Comparison of ENCODE assay signal across 9 cellular contexts in the genomic region with DNA sequence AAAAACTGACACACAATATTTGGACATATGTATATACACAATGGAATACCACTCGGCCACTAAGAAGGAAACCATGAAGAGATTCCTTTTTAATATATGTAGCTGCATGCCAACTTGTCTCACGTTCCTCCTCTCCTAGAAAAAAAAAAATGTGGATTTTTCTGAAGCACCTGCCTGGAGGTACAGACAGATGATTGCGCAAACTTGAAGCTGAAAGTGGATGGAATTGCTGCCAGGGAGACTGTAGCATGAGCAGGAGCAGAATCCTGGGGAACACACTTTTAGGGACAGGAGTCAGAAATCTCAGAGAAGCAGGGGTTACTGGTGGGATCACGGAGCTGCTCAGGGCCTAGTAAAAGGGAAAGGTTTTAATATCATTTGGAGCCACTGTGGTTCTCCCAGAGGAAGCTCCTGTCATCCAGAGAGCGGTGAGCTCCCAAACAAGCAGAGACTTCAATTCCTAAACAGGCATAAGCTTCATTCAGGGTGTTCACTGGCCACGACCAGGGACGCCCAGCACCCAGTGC. TPM values are rescaled to one million over a fixed set of nuclear protein-coding genes. Genes with fewer than 3 reads are reported as not detected.
A peak's percentile ranks its signal among the peaks of the same experiment; 100 is the strongest.
DNase-seq lines count a peak whose midpoint lies in the region; ATAC-seq, FAIRE-seq and TF ChIP-seq lines count a peak whose summit lies in the region.
"Had no signal": no experiment of that assay in that cellular context is flagged by ENCODE, and none has a peak within 500 bp of the region (broad histone marks: within the 10 kb centered on the region; RNA-seq: fewer than 3 reads in every experiment).

No MANE protein-coding gene starts in this region.

- peak overlapping the region; percentile 65; the same call in 1 of the 2 replicates for H3K9ac ChIP-seq in IMR-90 (ENCODE audit: low read depth, low read length)

- POLR2A ChIA-PET in IMR-90 (lab: Charles Lee; ENCODE audit: unreplicated experiment): no interaction called here

- FAIRE-seq in GM19239 (lab: Jason Lieb, UNC) (no peak), urothelium cell line (lab: Jason Lieb, UNC) (no peak)
- FAIRE-seq: TTC549 had no signal

- H2BK5ac ChIP-seq in IMR-90 (ENCODE audit: low read depth, low read length, poor library complexity, severe bottlenecking): no peak overlapping the region

- peak overlapping the region; percentile 79 for H2AK9ac ChIP-seq in IMR-90 (replicated peaks; ENCODE audit: low read depth, low read length, poor library complexity)

- no peak overlapping the region; a peak in 1 of 4 replicates for H4K8ac ChIP-seq in IMR-90 (ENCODE audit: low read depth in 2 of 2, low read length in 2 of 2)

- no peak overlapping the region for H3K14ac ChIP-seq in IMR-90 (replicated peaks; ENCODE audit: low read depth, low read length)

- H4K5ac ChIP-seq in IMR-90 (ENCODE audit: low read depth, low read length): no peak overlapping the region

- H3K4me3 ChIP-seq in AG10803 (ENCODE audit: low read length) (peak overlapping the region; percentile 72), IMR-90 (ENCODE audit: insufficient read depth, low read depth, low read length) (peak overlapping the region; percentile 62), cardiac fibroblast (replicated peaks in 1 of 2; ENCODE audit: low read depth in 2 of 2, low read length in 2 of 2) (peak overlapping the region; percentile 62 to 63)

- peaks cover 10 to 17% (median 14%) of the 10 kb centered on the region in 3 donors for H3K4me1 Mint-ChIP-seq in naive B cell

- no peak overlapping the region for H3K27ac Mint-ChIP-seq in naive B cell

- no peak for ATAC-seq in IMR-90 (ENCODE audit: low read depth)
- no peak for ATAC-seq in naive B cell (ENCODE audit: low read depth in 2 of 2)
- ATAC-seq in GM21723 (IDR thresholded peaks at IDR 0.05; ENCODE audit: unreplicated experiment): no peak

- TF ChIP-seq RAD21 in IMR-90 (IDR thresholded peaks at IDR 0.05; ENCODE audit: low read length): no peak

- 0 out of 2 replicates have a peak overlapping the region, but pooled peaks have one; percentile 38 for H3K23ac ChIP-seq in IMR-90 (ENCODE audit: low read depth, low read length)

- CTCF ChIA-PET in IMR-90 (lab: Yijun Ruan, JAX): interaction anchor here (1.2 kb wide), 2 partner anchors 24 to 291 kb away, joined by 4 to 7 read pairs; no protein-coding TSS in a partner anchor

- no TSS peak for BruUV-seq in IMR-90 (replicated peaks; lab: Mats Ljungman, UMichigan)

- H3K27me3 Mint-ChIP-seq in naive B cell: peaks cover 61 to 88% (median 69%) of the 10 kb centered on the region in 3 donors

- 10% methylated on average over 2 of the region's 7 CpGs; no CpG with 5 or more reads in 1 of the 2 experiments for WGBS in IMR-90 (ENCODE audit: extremely low coverage in 2 of 2, insufficient read length in 1 of 2), 2 experiments

- H3K27me3 ChIP-seq in IMR-90 (ENCODE audit: control insufficient read depth, insufficient read depth, low read length): no peaks in the 10 kb centered on the region; the same call in 1 of the 2 replicates

- peaks cover 2 to 5% of the 10 kb centered on the region in 2 experiments; a peak in 1 of 4 replicates for H3K79me1 ChIP-seq in IMR-90 (ENCODE audit: low read depth in 1 of 2, low read length in 2 of 2)

- in situ Hi-C loops in IMR-90 (cut with MboI; ENCODE audit: low sequenced_read_pairs): loop anchor here (25.0 kb wide), 1 partner anchor 1349 kb away; no protein-coding TSS in a partner anchor

- H3K36me3 ChIP-seq in IMR-90 (ENCODE audit: control insufficient read depth, insufficient read depth, low read length): no peaks in the 10 kb centered on the region; the same call in 1 of the 2 replicates

- H4K91ac ChIP-seq in IMR-90 (ENCODE audit: insufficient read depth, low read depth, low read length): no peak overlapping the region

- H2BK15ac ChIP-seq in IMR-90 (ENCODE audit: low read depth, low read length): no peak overlapping the region

- peaks cover 0 to 7% (median 0%) of the 10 kb centered on the region in 7 donors for H3K9me3 Mint-ChIP-seq in naive B cell

- peaks cover 5% of the 10 kb centered on the region; the same call in 1 of the 2 replicates for H3K9me1 ChIP-seq in IMR-90 (ENCODE audit: insufficient read depth, low read length)

- no peak overlapping the region for H2AK5ac ChIP-seq in IMR-90 (ENCODE audit: low read depth, low read length)

- TF ChIP-seq POLR2A in IMR-90 (IDR thresholded peaks at IDR 0.05; ENCODE audit: low read depth, low read length): no peak

- peak overlapping the region; percentile 96 for H2AFZ ChIP-seq in IMR-90 (replicated peaks; ENCODE audit: low read length, poor library complexity)

- no peak for TF ChIP-seq CTCF in AG10803 (conservative IDR thresholded peaks at IDR 0.05; ENCODE audit: low read length)
- TF ChIP-seq CTCF in IMR-90 (conservative IDR thresholded peaks at IDR 0.05; ENCODE audit: low read depth, low read length): no peak
- TF ChIP-seq CTCF in cardiac fibroblast (IDR thresholded peaks at IDR 0.05; ENCODE audit: low read depth, low read length): no peak

- no peak overlapping the region for H3K56ac ChIP-seq in IMR-90 (ENCODE audit: extremely low read depth, insufficient read depth, low read length)

- H3K9me3 ChIP-seq in IMR-90 (ENCODE audit: control insufficient read depth, insufficient read depth, low read length): no peaks in the 10 kb centered on the region

- H3K4ac ChIP-seq in IMR-90 (ENCODE audit: low read depth, low read length): no peak overlapping the region

- intact Hi-C loops in IMR-90 (cut with micrococcal nuclease): loop anchor here (1.0 kb wide), 1 partner anchor 115 kb away; no protein-coding TSS in a partner anchor

- H3K18ac ChIP-seq in IMR-90 (ENCODE audit: low read depth, low read length): no peak overlapping the region

- peak overlapping the region; percentile 97 for H3K4me2 ChIP-seq in IMR-90 (ENCODE audit: low read depth, low read length)

- dilution Hi-C loops in IMR-90 (cut with HindIII; ENCODE audit: low sequenced_read_pairs, unreplicated experiment): no loop called here

- peaks cover 12% of the 10 kb centered on the region for H4K20me1 ChIP-seq in IMR-90 (ENCODE audit: insufficient read depth, low read length)

- peaks cover 0 to 14% of the 10 kb centered on the region in 2 donors for H3K36me3 Mint-ChIP-seq in naive B cell

- DNase-seq in AG10803 (ENCODE audit: low read depth): no peak
- no peak for DNase-seq in IMR-90
- no peak for DNase-seq in cardiac fibroblast (ENCODE audit: low read depth in 2 of 2)
- no peak for DNase-seq in naive B cell
- DNase-seq in GM19239 (ENCODE audit: insufficient read length, low spot score): no peak
- no peak for DNase-seq in RPMI8226
- DNase-seq in urothelium cell line (ENCODE audit: low spot score): no peak

- H2BK120ac ChIP-seq in IMR-90 (ENCODE audit: low read depth, low read length): no peak overlapping the region

- H3K4me3 Mint-ChIP-seq in naive B cell: peak overlapping the region; percentile 67 to 89 (median 78)

- no peak overlapping the region; the same call in 1 of the 2 replicates for H3K27ac ChIP-seq in IMR-90 (ENCODE audit: insufficient read depth, low read length)

- H3K4me1 ChIP-seq in IMR-90 (ENCODE audit: control insufficient read depth, insufficient read depth, low read length): peaks cover 3% of the 10 kb centered on the region; the same call in 1 of the 2 replicates

- H2BK20ac ChIP-seq in IMR-90 (ENCODE audit: low read depth, low read length): no peak overlapping the region

TF ChIP-seq in IMR-90, 13 proteins besides CTCF, POLR2A, EP300 and RAD21:
- TF ChIP-seq MAZ (IDR thresholded peaks at IDR 0.05; ENCODE audit: borderline replicate concordance, low read depth, low read length) (no peak), CEBPB (IDR thresholded peaks at IDR 0.05; ENCODE audit: low read depth, low read length) (peak; percentile 80)

RNA-seq across cellular contexts. Expression of gene SPR, which starts 0.6 kb away (rescaled TPM):
- 15.8 and 17.4 TPM in 2 replicates for total RNA-seq in IMR-90 (2012; rRNA removed)
- 14.3 and 14.9 TPM in 2 replicates for polyA plus RNA-seq in IMR-90 (2012; rRNA removed)
- polyA plus RNA-seq in IMR-90 (2012; cell fraction: cytosol; rRNA removed): 17.3 and 23.3 TPM in 2 replicates
- 4.1 and 5.8 TPM in 2 replicates for polyA plus RNA-seq in IMR-90 (2012; cell fraction: nucleus; rRNA removed; ENCODE audit: low replicate concordance)
- polyA plus RNA-seq in naive B cell (ENCODE audit: low read depth in 6 of 6): not detected

RNA-seq across cellular contexts. Expression of gene EMX1, which starts 30.8 kb away (rescaled TPM):
- total RNA-seq in IMR-90 (2012; rRNA removed): not detected in 2 replicates
- polyA plus RNA-seq in IMR-90 (2012; rRNA removed) (not detected in 2 replicates), naive B cell (ENCODE audit: low read depth in 6 of 6) (under 1 TPM in 1 of 6 donors, not detected in 5; 0.12 TPM)
- not detected in 2 replicates for polyA plus RNA-seq in IMR-90 (2012; cell fraction: cytosol; rRNA removed)
- not detected in 2 replicates for polyA plus RNA-seq in IMR-90 (2012; cell fraction: nucleus; rRNA removed; ENCODE audit: low replicate concordance)

Comparison
In these comparisons a context has a peak if more than half of its experiments do, and no peak if none do; other contexts are left out.
1. RNA of gene SPR, which starts 0.6 kb away (polyA plus RNA-seq): 4.1 to 23.3 TPM in IMR-90; not detected in naive B cell; every median in the first group is over 4 times any median in the second.
2. Peak in every context shown above with its lines, with median percentiles within 50 percentile points of each other: H3K4me3 ChIP-seq.